1 cellular context compared by ENCODE assay signal in the genomic region with DNA sequence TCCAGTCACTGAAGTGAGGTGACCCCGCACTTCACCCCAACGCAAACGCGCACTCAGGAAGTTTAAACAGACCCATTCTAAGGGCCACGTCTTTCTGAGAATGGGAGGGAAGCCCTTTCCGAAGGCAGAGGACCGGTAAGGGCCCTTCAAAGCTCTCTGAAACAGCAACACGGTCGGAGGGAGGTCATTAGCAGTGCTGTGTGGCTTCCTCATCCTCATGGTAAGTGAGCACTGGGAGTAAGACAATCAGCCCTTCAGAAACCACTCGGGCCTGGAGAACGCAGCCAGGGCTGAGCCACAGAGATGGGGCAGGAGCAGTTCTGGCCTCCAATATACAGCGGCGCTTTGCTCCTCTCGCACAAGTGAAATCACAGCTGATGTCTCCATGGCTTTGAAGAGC.
TF ChIP-seq lines count a peak whose summit lies in the region.

No MANE protein-coding gene starts in this region.

TF ChIP-seq in H1, 55 proteins besides CTCF, POLR2A, EP300 and RAD21:
- TF ChIP-seq MAFK (IDR thresholded peaks at IDR 0.05; ENCODE audit: low read depth, low read length) (no peak), NANOG (IDR thresholded peaks at IDR 0.05; ENCODE audit: insufficient read depth, low read depth, low read length, poor library complexity, severe bottlenecking) (no peak), RFX5 (IDR thresholded peaks at IDR 0.05; ENCODE audit: borderline replicate concordance, low read depth, low read length) (no peak), TEAD4 (IDR thresholded peaks at IDR 0.05; ENCODE audit: low read depth, low read length) (no peak), KDM4A (IDR thresholded peaks at IDR 0.05; ENCODE audit: low read depth, low read length, severe bottlenecking) (no peak)
- TF ChIP-seq, protein P1, sequence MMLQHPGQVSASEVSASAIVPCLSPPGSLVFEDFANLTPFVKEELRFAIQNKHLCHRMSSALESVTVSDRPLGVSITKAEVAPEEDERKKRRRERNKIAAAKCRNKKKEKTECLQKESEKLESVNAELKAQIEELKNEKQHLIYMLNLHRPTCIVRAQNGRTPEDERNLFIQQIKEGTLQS (IDR thresholded peaks at IDR 0.05; ENCODE audit: insufficient read depth, low read depth, low read length) = no peak
